ENCODE assay signal across 1 cellular context in the genomic region with DNA sequence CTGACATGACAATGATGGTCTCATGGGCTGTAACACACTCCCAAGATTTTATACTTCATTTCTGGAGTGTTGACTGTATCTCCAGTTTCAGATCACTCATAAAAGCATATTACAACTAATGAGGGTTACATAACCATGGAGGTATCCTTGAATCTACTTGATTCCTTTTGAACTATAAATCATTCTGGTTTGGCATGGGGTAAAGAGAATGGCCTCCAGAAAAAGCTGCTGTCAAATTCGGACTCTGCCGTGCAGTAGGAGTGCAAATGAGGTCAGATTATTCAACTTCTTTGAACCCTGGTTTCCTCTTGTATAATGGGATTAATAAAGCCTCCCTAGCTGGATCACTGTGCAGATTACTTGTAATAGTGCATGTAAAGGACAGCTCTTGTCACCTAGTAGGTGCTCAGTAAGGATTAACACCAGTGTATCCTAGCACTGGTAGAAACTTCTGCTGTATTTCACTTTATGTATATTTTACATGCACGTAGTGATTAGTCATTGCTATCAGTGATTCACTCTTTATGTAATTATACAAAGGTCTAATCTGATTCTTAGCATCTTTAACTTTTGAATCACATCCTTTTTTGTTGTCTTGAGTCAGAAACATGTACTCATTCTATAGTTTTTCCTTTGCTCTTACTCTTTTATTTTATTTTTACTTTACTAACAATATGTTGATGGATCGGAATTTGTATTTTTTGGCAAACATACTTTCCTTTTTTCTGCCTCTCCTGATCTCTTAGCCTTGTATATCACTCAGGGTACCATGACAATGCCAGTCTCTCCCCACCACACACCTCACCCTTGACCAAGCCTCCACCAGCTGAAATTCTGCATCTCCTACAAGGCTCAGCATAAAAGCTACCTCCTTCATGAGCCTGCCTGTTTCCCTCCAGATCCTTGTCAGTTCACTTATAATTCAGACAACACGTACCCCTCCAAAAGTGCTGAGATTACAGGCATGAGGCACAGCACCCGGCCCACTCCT.
TF ChIP-seq lines count a peak whose summit lies in the region.

No MANE protein-coding gene starts in this region.

TF ChIP-seq in K562, 482 proteins besides CTCF, POLR2A, EP300 and RAD21 (continued from another document):
- TF ChIP-seq, protein P1, sequence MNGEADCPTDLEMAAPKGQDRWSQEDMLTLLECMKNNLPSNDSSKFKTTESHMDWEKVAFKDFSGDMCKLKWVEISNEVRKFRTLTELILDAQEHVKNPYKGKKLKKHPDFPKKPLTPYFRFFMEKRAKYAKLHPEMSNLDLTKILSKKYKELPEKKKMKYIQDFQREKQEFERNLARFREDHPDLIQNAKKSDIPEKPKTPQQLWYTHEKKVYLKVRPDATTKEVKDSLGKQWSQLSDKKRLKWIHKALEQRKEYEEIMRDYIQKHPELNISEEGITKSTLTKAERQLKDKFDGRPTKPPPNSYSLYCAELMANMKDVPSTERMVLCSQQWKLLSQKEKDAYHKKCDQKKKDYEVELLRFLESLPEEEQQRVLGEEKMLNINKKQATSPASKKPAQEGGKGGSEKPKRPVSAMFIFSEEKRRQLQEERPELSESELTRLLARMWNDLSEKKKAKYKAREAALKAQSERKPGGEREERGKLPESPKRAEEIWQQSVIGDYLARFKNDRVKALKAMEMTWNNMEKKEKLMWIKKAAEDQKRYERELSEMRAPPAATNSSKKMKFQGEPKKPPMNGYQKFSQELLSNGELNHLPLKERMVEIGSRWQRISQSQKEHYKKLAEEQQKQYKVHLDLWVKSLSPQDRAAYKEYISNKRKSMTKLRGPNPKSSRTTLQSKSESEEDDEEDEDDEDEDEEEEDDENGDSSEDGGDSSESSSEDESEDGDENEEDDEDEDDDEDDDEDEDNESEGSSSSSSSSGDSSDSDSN (IDR thresholded peaks at IDR 0.05; ENCODE audit: borderline replicate concordance in 1 of 2, low read depth in 2 of 2, low read length in 2 of 2) = no peak
- TF ChIP-seq ARID2 (IDR thresholded peaks at IDR 0.05) (no peak), HNRNPL (IDR thresholded peaks at IDR 0.05; ENCODE audit: low read depth, low read length) (no peak), ASH1L (IDR thresholded peaks at IDR 0.05; ENCODE audit: borderline replicate concordance, low read depth, partially characterized antibody) (no peak), ZNF24 (IDR thresholded peaks at IDR 0.05) (no peak), ZNF165 (CRISPR knock-in tag; IDR thresholded peaks at IDR 0.05; ENCODE audit: borderline replicate concordance) (no peak), MCM3 (IDR thresholded peaks at IDR 0.05) (no peak), NCOA4 (IDR thresholded peaks at IDR 0.05; ENCODE audit: partially characterized antibody) (no peak), ADNP (tag; IDR thresholded peaks at IDR 0.05) (no peak), ZNF124 (CRISPR knock-in tag; IDR thresholded peaks at IDR 0.05) (no peak), SIN3B (IDR thresholded peaks at IDR 0.05; ENCODE audit: low read depth) (no peak), HNRNPUL1 (IDR thresholded peaks at IDR 0.05; ENCODE audit: low read length) (no peak), ZNF282 (CRISPR knock-in tag; IDR thresholded peaks at IDR 0.05) (no peak), SLC30A9 (CRISPR knock-in tag; IDR thresholded peaks at IDR 0.05) (no peak), CHD2 (IDR thresholded peaks at IDR 0.05; ENCODE audit: low read depth, low read length) (no peak), TAF7 (tag; IDR thresholded peaks at IDR 0.05) (no peak), MEIS2 (IDR thresholded peaks at IDR 0.05; ENCODE audit: partially characterized antibody) (peak; percentile 72), MAZ (CRISPR knock-in tag; conservative IDR thresholded peaks at IDR 0.05 in 1 of 2, IDR thresholded peaks at IDR 0.05 in 1 of 2) (no peak), MAFK (IDR thresholded peaks at IDR 0.05; ENCODE audit: low read length) (no peak), PHF8 (IDR thresholded peaks at IDR 0.05; ENCODE audit: borderline replicate concordance, low read length) (no peak), TEAD1 (CRISPR knock-in tag; IDR thresholded peaks at IDR 0.05) (no peak), PHTF2 (CRISPR knock-in tag; IDR thresholded peaks at IDR 0.05) (no peak), GATAD2A (IDR thresholded peaks at IDR 0.05) (no peak), TAF9B (IDR thresholded peaks at IDR 0.05; ENCODE audit: partially characterized antibody) (no peak), ZC3H8 (IDR thresholded peaks at IDR 0.05) (no peak), ZKSCAN8 (CRISPR knock-in tag; IDR thresholded peaks at IDR 0.05) (no peak), KLF16 (IDR thresholded peaks at IDR 0.05) (no peak), ZNF445 (CRISPR knock-in tag; IDR thresholded peaks at IDR 0.05; ENCODE audit: low read depth) (no peak)
- TF ChIP-seq, protein P2, sequence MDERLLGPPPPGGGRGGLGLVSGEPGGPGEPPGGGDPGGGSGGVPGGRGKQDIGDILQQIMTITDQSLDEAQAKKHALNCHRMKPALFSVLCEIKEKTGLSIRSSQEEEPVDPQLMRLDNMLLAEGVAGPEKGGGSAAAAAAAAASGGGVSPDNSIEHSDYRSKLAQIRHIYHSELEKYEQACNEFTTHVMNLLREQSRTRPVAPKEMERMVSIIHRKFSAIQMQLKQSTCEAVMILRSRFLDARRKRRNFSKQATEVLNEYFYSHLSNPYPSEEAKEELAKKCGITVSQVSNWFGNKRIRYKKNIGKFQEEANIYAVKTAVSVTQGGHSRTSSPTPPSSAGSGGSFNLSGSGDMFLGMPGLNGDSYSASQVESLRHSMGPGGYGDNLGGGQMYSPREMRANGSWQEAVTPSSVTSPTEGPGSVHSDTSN (CRISPR knock-in tag; IDR thresholded peaks at IDR 0.05; ENCODE audit: low read depth) = no peak
- TF ChIP-seq, protein P2 (tag; conservative IDR thresholded peaks at IDR 0.05; ENCODE audit: low read depth) = peak; percentile 57
- TF ChIP-seq, protein P3, sequence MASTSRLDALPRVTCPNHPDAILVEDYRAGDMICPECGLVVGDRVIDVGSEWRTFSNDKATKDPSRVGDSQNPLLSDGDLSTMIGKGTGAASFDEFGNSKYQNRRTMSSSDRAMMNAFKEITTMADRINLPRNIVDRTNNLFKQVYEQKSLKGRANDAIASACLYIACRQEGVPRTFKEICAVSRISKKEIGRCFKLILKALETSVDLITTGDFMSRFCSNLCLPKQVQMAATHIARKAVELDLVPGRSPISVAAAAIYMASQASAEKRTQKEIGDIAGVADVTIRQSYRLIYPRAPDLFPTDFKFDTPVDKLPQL (IDR thresholded peaks at IDR 0.05; ENCODE audit: extremely low read depth, insufficient read length) = no peak
- TF ChIP-seq, protein P4, sequence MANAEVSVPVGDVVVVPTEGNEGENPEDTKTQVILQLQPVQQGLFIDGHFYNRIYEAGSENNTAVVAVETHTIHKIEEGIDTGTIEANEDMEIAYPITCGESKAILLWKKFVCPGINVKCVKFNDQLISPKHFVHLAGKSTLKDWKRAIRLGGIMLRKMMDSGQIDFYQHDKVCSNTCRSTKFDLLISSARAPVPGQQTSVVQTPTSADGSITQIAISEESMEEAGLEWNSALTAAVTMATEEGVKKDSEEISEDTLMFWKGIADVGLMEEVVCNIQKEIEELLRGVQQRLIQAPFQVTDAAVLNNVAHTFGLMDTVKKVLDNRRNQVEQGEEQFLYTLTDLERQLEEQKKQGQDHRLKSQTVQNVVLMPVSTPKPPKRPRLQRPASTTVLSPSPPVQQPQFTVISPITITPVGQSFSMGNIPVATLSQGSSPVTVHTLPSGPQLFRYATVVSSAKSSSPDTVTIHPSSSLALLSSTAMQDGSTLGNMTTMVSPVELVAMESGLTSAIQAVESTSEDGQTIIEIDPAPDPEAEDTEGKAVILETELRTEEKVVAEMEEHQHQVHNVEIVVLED (CRISPR knock-in tag; IDR thresholded peaks at IDR 0.05) = no peak
- TF ChIP-seq, protein P5, sequence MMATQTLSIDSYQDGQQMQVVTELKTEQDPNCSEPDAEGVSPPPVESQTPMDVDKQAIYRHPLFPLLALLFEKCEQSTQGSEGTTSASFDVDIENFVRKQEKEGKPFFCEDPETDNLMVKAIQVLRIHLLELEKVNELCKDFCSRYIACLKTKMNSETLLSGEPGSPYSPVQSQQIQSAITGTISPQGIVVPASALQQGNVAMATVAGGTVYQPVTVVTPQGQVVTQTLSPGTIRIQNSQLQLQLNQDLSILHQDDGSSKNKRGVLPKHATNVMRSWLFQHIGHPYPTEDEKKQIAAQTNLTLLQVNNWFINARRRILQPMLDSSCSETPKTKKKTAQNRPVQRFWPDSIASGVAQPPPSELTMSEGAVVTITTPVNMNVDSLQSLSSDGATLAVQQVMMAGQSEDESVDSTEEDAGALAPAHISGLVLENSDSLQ (IDR thresholded peaks at IDR 0.05) = peak; percentile 66
- TF ChIP-seq, protein P6, sequence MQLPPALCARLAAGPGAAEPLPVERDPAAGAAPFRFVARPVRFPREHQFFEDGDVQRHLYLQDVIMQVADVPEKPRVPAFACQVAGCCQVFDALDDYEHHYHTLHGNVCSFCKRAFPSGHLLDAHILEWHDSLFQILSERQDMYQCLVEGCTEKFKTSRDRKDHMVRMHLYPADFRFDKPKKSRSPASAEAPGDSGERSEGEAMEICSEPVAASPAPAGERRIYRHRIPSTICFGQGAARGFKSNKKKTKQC (CRISPR knock-in tag; IDR thresholded peaks at IDR 0.05) = no peak
- TF ChIP-seq, protein P7, sequence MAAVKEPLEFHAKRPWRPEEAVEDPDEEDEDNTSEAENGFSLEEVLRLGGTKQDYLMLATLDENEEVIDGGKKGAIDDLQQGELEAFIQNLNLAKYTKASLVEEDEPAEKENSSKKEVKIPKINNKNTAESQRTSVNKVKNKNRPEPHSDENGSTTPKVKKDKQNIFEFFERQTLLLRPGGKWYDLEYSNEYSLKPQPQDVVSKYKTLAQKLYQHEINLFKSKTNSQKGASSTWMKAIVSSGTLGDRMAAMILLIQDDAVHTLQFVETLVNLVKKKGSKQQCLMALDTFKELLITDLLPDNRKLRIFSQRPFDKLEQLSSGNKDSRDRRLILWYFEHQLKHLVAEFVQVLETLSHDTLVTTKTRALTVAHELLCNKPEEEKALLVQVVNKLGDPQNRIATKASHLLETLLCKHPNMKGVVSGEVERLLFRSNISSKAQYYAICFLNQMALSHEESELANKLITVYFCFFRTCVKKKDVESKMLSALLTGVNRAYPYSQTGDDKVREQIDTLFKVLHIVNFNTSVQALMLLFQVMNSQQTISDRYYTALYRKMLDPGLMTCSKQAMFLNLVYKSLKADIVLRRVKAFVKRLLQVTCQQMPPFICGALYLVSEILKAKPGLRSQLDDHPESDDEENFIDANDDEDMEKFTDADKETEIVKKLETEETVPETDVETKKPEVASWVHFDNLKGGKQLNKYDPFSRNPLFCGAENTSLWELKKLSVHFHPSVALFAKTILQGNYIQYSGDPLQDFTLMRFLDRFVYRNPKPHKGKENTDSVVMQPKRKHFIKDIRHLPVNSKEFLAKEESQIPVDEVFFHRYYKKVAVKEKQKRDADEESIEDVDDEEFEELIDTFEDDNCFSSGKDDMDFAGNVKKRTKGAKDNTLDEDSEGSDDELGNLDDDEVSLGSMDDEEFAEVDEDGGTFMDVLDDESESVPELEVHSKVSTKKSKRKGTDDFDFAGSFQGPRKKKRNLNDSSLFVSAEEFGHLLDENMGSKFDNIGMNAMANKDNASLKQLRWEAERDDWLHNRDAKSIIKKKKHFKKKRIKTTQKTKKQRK (IDR thresholded peaks at IDR 0.05; ENCODE audit: borderline replicate concordance, low read depth, low read length) = no peak
- TF ChIP-seq, protein P8, sequence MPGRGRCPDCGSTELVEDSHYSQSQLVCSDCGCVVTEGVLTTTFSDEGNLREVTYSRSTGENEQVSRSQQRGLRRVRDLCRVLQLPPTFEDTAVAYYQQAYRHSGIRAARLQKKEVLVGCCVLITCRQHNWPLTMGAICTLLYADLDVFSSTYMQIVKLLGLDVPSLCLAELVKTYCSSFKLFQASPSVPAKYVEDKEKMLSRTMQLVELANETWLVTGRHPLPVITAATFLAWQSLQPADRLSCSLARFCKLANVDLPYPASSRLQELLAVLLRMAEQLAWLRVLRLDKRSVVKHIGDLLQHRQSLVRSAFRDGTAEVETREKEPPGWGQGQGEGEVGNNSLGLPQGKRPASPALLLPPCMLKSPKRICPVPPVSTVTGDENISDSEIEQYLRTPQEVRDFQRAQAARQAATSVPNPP (IDR thresholded peaks at IDR 0.05; ENCODE audit: borderline replicate concordance, insufficient read depth, insufficient read length) = no peak
- TF ChIP-seq, protein P9, sequence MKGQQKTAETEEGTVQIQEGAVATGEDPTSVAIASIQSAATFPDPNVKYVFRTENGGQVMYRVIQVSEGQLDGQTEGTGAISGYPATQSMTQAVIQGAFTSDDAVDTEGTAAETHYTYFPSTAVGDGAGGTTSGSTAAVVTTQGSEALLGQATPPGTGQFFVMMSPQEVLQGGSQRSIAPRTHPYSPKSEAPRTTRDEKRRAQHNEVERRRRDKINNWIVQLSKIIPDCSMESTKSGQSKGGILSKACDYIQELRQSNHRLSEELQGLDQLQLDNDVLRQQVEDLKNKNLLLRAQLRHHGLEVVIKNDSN (CRISPR knock-in tag; IDR thresholded peaks at IDR 0.05) = no peak
